In the genomic region with DNA sequence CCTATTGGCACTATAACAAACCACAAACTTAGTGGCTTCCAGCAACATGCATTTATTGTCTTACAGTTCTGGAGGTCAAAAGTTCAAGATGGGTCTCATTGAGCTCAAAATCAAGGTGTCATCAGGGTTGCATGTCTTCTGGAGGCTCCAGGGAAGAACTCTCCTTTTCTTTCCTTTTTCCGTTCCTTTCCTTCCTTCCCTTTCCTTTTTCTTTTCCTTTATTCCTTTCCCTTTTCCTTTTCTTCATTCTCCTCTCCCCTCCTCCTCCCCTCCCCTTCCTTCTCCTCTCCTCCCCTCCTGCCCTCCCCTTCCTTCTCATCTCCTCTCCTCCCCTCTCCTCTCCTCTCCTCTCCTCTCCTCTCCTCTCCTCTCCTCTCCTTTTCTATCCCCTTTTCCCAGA, we compare ENCODE assay signal across 35 cellular contexts.
"Had no signal": no experiment of that assay in that cellular context is flagged by ENCODE, and none has a peak within 500 bp of the region (broad histone marks: within the 10 kb centered on the region; RNA-seq: fewer than 3 reads in every experiment).

No MANE protein-coding gene starts in this region.

- H3K4me3 ChIP-seq: MG63 had no signal

- H3K27me3 ChIP-seq: MG63 had no signal

- H3K36me3 ChIP-seq: MG63 had no signal

- H3K9me3 ChIP-seq: MG63 had no signal

- DNase-seq: Karpas-422, Kasumi-1, MG63, MM.1S, MV-4-11, NCI-H1048, NCI-H1092, NCI-H1092 treated with DMSO at 0.1 percent for 48 hours, NCI-H1105, NCI-H1105 treated with DMSO at 0.1 percent for 48 hours, NCI-H1417, NCI-H1417 treated with DMSO at 0.1 percent for 48 hours, NCI-H1436, NCI-H1436 treated with DMSO at 0.1 percent for 48 hours, NCI-H146, NCI-H1694, NCI-H1694 treated with DMSO at 0.1 percent for 48 hours, NCI-H187, NCI-H187 treated with DMSO at 0.1 percent for 48 hours, NCI-H1930, NCI-H2029, NCI-H2029 treated with DMSO at 0.1 percent for 48 hours, NCI-H2081, NCI-H2081 treated with DMSO at 0.1 percent for 48 hours, NCI-H2107, NCI-H2171, NCI-H2171 treated with DMSO at 0.1 percent for 48 hours, NCI-H2227 treated with DMSO at 0.1 percent for 48 hours, NCI-H226, NCI-H345, NCI-H446, NCI-H446 treated with DMSO at 0.1 percent for 48 hours, NCI-H510A, NCI-H510A treated with DMSO at 0.1 percent for 48 hours, NCI-H524 had no signal
